1 cellular context compared by ENCODE assay signal in the genomic region with DNA sequence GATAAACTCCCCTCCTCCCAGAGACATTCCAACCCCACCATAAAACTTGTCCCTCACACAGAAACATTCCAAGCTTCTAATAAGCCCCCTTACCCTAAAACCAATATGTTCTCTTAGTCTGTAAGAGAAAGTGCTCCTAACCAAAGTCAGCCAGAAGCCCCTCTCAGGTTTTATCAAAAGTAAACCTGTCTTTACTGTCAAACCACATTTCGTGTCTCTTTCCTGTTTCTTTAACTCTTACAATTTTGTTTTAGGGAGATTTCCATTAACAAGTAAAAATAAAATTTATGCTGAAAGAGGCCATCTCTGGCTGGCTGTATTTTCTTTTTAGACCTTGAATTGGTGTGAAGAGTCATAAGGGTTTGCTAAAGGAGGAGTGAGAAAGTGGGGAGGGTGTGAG.
TF ChIP-seq lines count a peak whose summit lies in the region.

No MANE protein-coding gene starts in this region.

TF ChIP-seq in GM23338, 12 proteins besides CTCF, POLR2A, EP300 and RAD21 (continued from another document):
- TF ChIP-seq ZNF462 (CRISPR knock-in tag; IDR thresholded peaks at IDR 0.05) (no peak), NANOG (IDR thresholded peaks at IDR 0.05; ENCODE audit: borderline replicate concordance) (no peak), EZH2phosphoT487 (IDR thresholded peaks at IDR 0.05; ENCODE audit: unreplicated experiment) (no peak), ETS1 (IDR thresholded peaks at IDR 0.05) (no peak), ZNF114 (CRISPR knock-in tag; IDR thresholded peaks at IDR 0.05) (no peak), STAT1 (IDR thresholded peaks at IDR 0.05; ENCODE audit: unreplicated experiment) (no peak), ZNF331 (CRISPR knock-in tag; IDR thresholded peaks at IDR 0.05; ENCODE audit: low read depth) (no peak), POLR2AphosphoS5 (IDR thresholded peaks at IDR 0.05; ENCODE audit: low read depth) (no peak)
- TF ChIP-seq, protein P1, sequence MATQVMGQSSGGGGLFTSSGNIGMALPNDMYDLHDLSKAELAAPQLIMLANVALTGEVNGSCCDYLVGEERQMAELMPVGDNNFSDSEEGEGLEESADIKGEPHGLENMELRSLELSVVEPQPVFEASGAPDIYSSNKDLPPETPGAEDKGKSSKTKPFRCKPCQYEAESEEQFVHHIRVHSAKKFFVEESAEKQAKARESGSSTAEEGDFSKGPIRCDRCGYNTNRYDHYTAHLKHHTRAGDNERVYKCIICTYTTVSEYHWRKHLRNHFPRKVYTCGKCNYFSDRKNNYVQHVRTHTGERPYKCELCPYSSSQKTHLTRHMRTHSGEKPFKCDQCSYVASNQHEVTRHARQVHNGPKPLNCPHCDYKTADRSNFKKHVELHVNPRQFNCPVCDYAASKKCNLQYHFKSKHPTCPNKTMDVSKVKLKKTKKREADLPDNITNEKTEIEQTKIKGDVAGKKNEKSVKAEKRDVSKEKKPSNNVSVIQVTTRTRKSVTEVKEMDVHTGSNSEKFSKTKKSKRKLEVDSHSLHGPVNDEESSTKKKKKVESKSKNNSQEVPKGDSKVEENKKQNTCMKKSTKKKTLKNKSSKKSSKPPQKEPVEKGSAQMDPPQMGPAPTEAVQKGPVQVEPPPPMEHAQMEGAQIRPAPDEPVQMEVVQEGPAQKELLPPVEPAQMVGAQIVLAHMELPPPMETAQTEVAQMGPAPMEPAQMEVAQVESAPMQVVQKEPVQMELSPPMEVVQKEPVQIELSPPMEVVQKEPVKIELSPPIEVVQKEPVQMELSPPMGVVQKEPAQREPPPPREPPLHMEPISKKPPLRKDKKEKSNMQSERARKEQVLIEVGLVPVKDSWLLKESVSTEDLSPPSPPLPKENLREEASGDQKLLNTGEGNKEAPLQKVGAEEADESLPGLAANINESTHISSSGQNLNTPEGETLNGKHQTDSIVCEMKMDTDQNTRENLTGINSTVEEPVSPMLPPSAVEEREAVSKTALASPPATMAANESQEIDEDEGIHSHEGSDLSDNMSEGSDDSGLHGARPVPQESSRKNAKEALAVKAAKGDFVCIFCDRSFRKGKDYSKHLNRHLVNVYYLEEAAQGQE (IDR thresholded peaks at IDR 0.05; ENCODE audit: unreplicated experiment), result no peak
